8 cellular contexts compared by ENCODE assay signal in genomic region chr1:209569445-209570207, GRCh38. TPM values are rescaled to one million over a fixed set of nuclear protein-coding genes. Genes with fewer than 3 reads are reported as not detected.
DNase-seq lines count a peak whose midpoint lies in the region; ATAC-seq and TF ChIP-seq lines count a peak whose summit lies in the region.

No MANE protein-coding gene starts in this region.

- peak; percentile 75 for DNase-seq in Caco-2
- DNase-seq in NCI-H510A treated with DMSO at 0.1 percent for 48 hours (lab: John Stamatoyannopoulos, UW), result peak; percentile 89
- peak; percentile 84 to 87 for DNase-seq in activated CD4-positive, alpha-beta T cell treated with anti-CD3 and anti-CD28 coated beads, Interleukin-2, amount 50 U/mL, for 48 hours
- DNase-seq in ecto neural progenitor cell (ENCODE audit: low spot score), result peak; percentile 75
- peak; percentile 57 to 80 for DNase-seq in mesothelial cell of epicardium (ENCODE audit: low spot score in 2 of 2, unreplicated experiment in 2 of 2)
- peak; percentile 44 to 55 for DNase-seq in stimulated activated CD8-positive, alpha-beta memory T cell treated with anti-CD3 and anti-CD28 coated beads, Interleukin-2, amount 100 ng/mL, for 1 hour (ENCODE audit: low read depth in 2 of 2)
- DNase-seq in GF-D8 (lab: John Stamatoyannopoulos, UW), result no peak

- no peaks in the 10 kb centered on the region for H3K4me1 Mint-ChIP-seq in Caco-2 (ENCODE audit: low read depth, unreplicated experiment)
- peaks cover 33% of the 10 kb centered on the region for H3K4me1 Mint-ChIP-seq in mesothelial cell of epicardium

- peak; percentile 48 for ATAC-seq in HG02678 (IDR thresholded peaks at IDR 0.05; ENCODE audit: unreplicated experiment)

- no peaks in the 10 kb centered on the region for H3K9me3 Mint-ChIP-seq in Caco-2 (ENCODE audit: unreplicated experiment)
- no peaks in the 10 kb centered on the region for H3K9me3 Mint-ChIP-seq in mesothelial cell of epicardium

- no peaks in the 10 kb centered on the region for H3K36me3 ChIP-seq in Caco-2 (ENCODE audit: control insufficient read depth, insufficient read depth, low read length)

- H3K27me3 ChIP-seq in Caco-2 (replicated peaks; ENCODE audit: control insufficient read depth, insufficient read depth, low read length), result no peaks in the 10 kb centered on the region

- H3K27me3 Mint-ChIP-seq in Caco-2 (ENCODE audit: insufficient read depth, unreplicated experiment), result peaks cover 18% of the 10 kb centered on the region
- H3K27me3 Mint-ChIP-seq in mesothelial cell of epicardium (ENCODE audit: low read depth), result peaks cover 47% of the 10 kb centered on the region

- intact Hi-C loops in Caco-2 (cut with micrococcal nuclease; ENCODE audit: unreplicated experiment), result loop anchor here (1.0 to 5.0 kb wide), 4 partner anchors 42 to 177 kb away; no protein-coding TSS in a partner anchor

- peak; percentile 85 to 91 for TF ChIP-seq CTCF in Caco-2 (IDR thresholded peaks at IDR 0.05; ENCODE audit: insufficient read depth in 1 of 2, low read depth in 1 of 2, low read length in 1 of 2, severe bottlenecking in 1 of 2, unreplicated experiment in 1 of 2)
- TF ChIP-seq CTCF in mesothelial cell of epicardium (IDR thresholded peaks at IDR 0.05; ENCODE audit: unreplicated experiment), result peak; percentile 86

- H3K27ac Mint-ChIP-seq in Caco-2 (ENCODE audit: unreplicated experiment) (no peak overlapping the region), mesothelial cell of epicardium (no peak overlapping the region)

- H3K36me3 Mint-ChIP-seq in Caco-2 (ENCODE audit: insufficient read depth, unreplicated experiment) (no peaks in the 10 kb centered on the region), mesothelial cell of epicardium (no peaks in the 10 kb centered on the region)

- H3K9me3 ChIP-seq in Caco-2, result no peaks in the 10 kb centered on the region

- POLR2A ChIA-PET in Caco-2 (lab: Charles Lee), result interaction anchor here (0.9 kb wide), 1 partner anchor 124 kb away, joined by 3 read pairs; no protein-coding TSS in a partner anchor

- CTCF ChIA-PET in Caco-2 (lab: Charles Lee), result interaction anchor here (0.6 to 1.4 kb wide), 13 partner anchors 9 to 362 kb away, joined by 3 to 9 read pairs (median 3); partner anchors contain the start of genes G0S2 and LAMB3

- BruUV-seq in Caco-2 (replicated peaks; lab: Mats Ljungman, UMichigan), result no TSS peak

- H3K4me3 ChIP-seq in Caco-2 (ENCODE audit: low read depth, low read length), result no peak overlapping the region

- H3K4me3 Mint-ChIP-seq in Caco-2 (ENCODE audit: unreplicated experiment) (no peak overlapping the region), mesothelial cell of epicardium (no peak overlapping the region)

- no peaks in the 10 kb centered on the region for H3K4me1 ChIP-seq in Caco-2

RNA-seq across cellular contexts. Expression of gene CAMK1G, which starts 13.9 kb away (rescaled TPM):
- total RNA-seq in Caco-2 (2022) (not detected in 2 replicates), mesothelial cell of epicardium (3.8 to 5.2 TPM (median 4.5 TPM) in 3 replicates)
